Comparison of ENCODE assay signal across 1 cellular context in the genomic region with DNA sequence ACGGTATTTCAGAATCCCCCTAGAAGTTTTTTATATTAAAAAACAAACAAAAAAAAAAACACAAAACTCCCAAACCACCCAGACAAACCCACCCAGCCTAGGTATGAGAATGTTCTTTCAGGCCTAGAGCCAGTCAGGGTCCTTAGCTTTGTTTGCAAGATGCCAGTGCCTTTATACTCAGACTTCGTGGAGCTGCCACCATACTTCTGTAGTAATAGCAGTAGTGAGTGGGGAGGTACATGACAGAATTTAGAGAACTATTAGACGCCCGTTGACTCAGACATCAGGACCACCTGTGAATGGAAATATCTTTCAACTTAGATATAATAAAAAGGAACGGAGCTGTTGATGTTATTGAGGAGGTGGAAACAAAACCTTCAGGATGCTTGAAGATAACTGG.
TF ChIP-seq lines count a peak whose summit lies in the region.

No MANE protein-coding gene starts in this region.

TF ChIP-seq in WTC11, 78 proteins besides CTCF, POLR2A, EP300 and RAD21 (continued from another document):
- no peak for TF ChIP-seq NFATC4 (CRISPR knock-in tag; IDR thresholded peaks at IDR 0.05)
- TF ChIP-seq RORB (CRISPR knock-in tag; IDR thresholded peaks at IDR 0.05) = no peak
- no peak for TF ChIP-seq GRHL2 (CRISPR knock-in tag; IDR thresholded peaks at IDR 0.05; ENCODE audit: insufficient replicate concordance, severe bottlenecking)
